ENCODE assay signal across 27 cellular contexts in genomic region chr1:9544926-9545325, GRCh38. TPM values are rescaled to one million over a fixed set of nuclear protein-coding genes. Genes with fewer than 3 reads are reported as not detected.
DNase-seq lines count a peak whose midpoint lies in the region; ATAC-seq and TF ChIP-seq lines count a peak whose summit lies in the region.
"Had no signal": no experiment of that assay in that cellular context is flagged by ENCODE, and none has a peak within 500 bp of the region (broad histone marks: within the 10 kb centered on the region; RNA-seq: fewer than 3 reads in every experiment).

No MANE protein-coding gene starts in this region.

- H3K27ac ChIP-seq in SK-N-MC (peak overlapping the region; percentile 26; the same call in 1 of the 2 replicates), caudate nucleus (ENCODE audit: low read depth, low read length) (no peak overlapping the region)
- H3K27ac ChIP-seq: 22Rv1, GM23248, KMS-11 had no signal

- H3K4me3 Mint-ChIP-seq in activated T-cell treated with anti-CD3 and anti-CD28 coated beads, Interleukin-2, amount 50 U/mL, for 72 hours, result no peak overlapping the region
- no peak overlapping the region for H3K4me3 Mint-ChIP-seq in mesothelial cell of epicardium
- no peak overlapping the region for H3K4me3 Mint-ChIP-seq in type B pancreatic cell
- no peak overlapping the region for H3K4me3 Mint-ChIP-seq in activated CD8-positive, alpha-beta T cell treated with anti-CD3 and anti-CD28 coated beads for 36 hours
- H3K4me3 Mint-ChIP-seq: B cell, CD14-positive monocyte had no signal

- H3K4me1 Mint-ChIP-seq in activated T-cell treated with anti-CD3 and anti-CD28 coated beads, Interleukin-2, amount 50 U/mL, for 72 hours (ENCODE audit: low read depth), result peaks cover 36% of the 10 kb centered on the region
- H3K4me1 Mint-ChIP-seq in mesothelial cell of epicardium (peaks cover 18% of the 10 kb centered on the region), type B pancreatic cell (ENCODE audit: unreplicated experiment) (peaks cover 37% of the 10 kb centered on the region)
- peaks cover 26% of the 10 kb centered on the region for H3K4me1 Mint-ChIP-seq in activated CD8-positive, alpha-beta T cell treated with anti-CD3 and anti-CD28 coated beads for 36 hours (ENCODE audit: low read depth)

- POLR2A ChIA-PET in activated CD8-positive, alpha-beta T cell treated with anti-CD3 and anti-CD28 coated beads for 36 hours (lab: Charles Lee), result interaction anchor here (1.3 kb wide), 1 partner anchor 9 kb away, joined by 5 read pairs; no protein-coding TSS in a partner anchor

- H3K36me3 Mint-ChIP-seq in activated T-cell treated with anti-CD3 and anti-CD28 coated beads, Interleukin-2, amount 50 U/mL, for 72 hours (ENCODE audit: insufficient read depth in 2 of 2), result peaks cover 3 to 5% of the 10 kb centered on the region in 2 donors
- H3K36me3 Mint-ChIP-seq in mesothelial cell of epicardium (no peaks in the 10 kb centered on the region), type B pancreatic cell (peaks cover 15% of the 10 kb centered on the region)
- peaks cover 19% of the 10 kb centered on the region for H3K36me3 Mint-ChIP-seq in activated CD8-positive, alpha-beta T cell treated with anti-CD3 and anti-CD28 coated beads for 36 hours (ENCODE audit: low read depth)

- no peak overlapping the region for H3K4me3 ChIP-seq in SK-N-MC
- H3K4me3 ChIP-seq: GM23248 had no signal

- no peaks in the 10 kb centered on the region; the same call in 1 of the 2 replicates for H3K36me3 ChIP-seq in SK-N-MC (ENCODE audit: insufficient read depth, low read length)

- intact Hi-C loops in activated CD8-positive, alpha-beta T cell treated with anti-CD3 and anti-CD28 coated beads for 36 hours (cut with micrococcal nuclease), result no loop called here

- no peaks in the 10 kb centered on the region for H3K27me3 Mint-ChIP-seq in activated T-cell treated with anti-CD3 and anti-CD28 coated beads, Interleukin-2, amount 50 U/mL, for 72 hours (ENCODE audit: low read depth)
- H3K27me3 Mint-ChIP-seq in mesothelial cell of epicardium (ENCODE audit: low read depth) (no peaks in the 10 kb centered on the region), type B pancreatic cell (no peaks in the 10 kb centered on the region)
- H3K27me3 Mint-ChIP-seq in activated CD8-positive, alpha-beta T cell treated with anti-CD3 and anti-CD28 coated beads for 36 hours, result no peaks in the 10 kb centered on the region
- H3K27me3 Mint-ChIP-seq: B cell had no signal

- TF ChIP-seq CTCF in mesothelial cell of epicardium (IDR thresholded peaks at IDR 0.05; ENCODE audit: unreplicated experiment) (no peak), type B pancreatic cell (conservative IDR thresholded peaks at IDR 0.05) (no peak)
- no peak for TF ChIP-seq CTCF in activated CD8-positive, alpha-beta T cell treated with anti-CD3 and anti-CD28 coated beads for 36 hours (IDR thresholded peaks at IDR 0.05)

- H3K9ac ChIP-seq in SK-N-MC (ENCODE audit: insufficient read length), result no peak overlapping the region
- H3K9ac ChIP-seq: GM23248, KMS-11, SK-N-SH had no signal

- no peaks in the 10 kb centered on the region for H3K9me3 Mint-ChIP-seq in activated T-cell treated with anti-CD3 and anti-CD28 coated beads, Interleukin-2, amount 50 U/mL, for 72 hours
- H3K9me3 Mint-ChIP-seq in mesothelial cell of epicardium (no peaks in the 10 kb centered on the region), type B pancreatic cell (peaks cover 5% of the 10 kb centered on the region)
- H3K9me3 Mint-ChIP-seq in activated CD8-positive, alpha-beta T cell treated with anti-CD3 and anti-CD28 coated beads for 36 hours, result no peaks in the 10 kb centered on the region
- H3K9me3 Mint-ChIP-seq: CD14-positive monocyte had no signal

- no peak for ATAC-seq in activated T-cell treated with anti-CD3 and anti-CD28 coated beads, Interleukin-2, amount 50 U/mL, for 72 hours (replicated peaks in 1 of 2)
- no peak for ATAC-seq in activated CD8-positive, alpha-beta T cell treated with anti-CD3 and anti-CD28 coated beads for 36 hours
- ATAC-seq in GM21825 (IDR thresholded peaks at IDR 0.05; ENCODE audit: unreplicated experiment), result no peak

- peak overlapping the region; percentile 74 for H3K27ac Mint-ChIP-seq in activated T-cell treated with anti-CD3 and anti-CD28 coated beads, Interleukin-2, amount 50 U/mL, for 72 hours
- H3K27ac Mint-ChIP-seq in mesothelial cell of epicardium (peak overlapping the region; percentile 23), type B pancreatic cell (peak overlapping the region; percentile 7)
- H3K27ac Mint-ChIP-seq in activated CD8-positive, alpha-beta T cell treated with anti-CD3 and anti-CD28 coated beads for 36 hours, result no peak overlapping the region
- H3K27ac Mint-ChIP-seq: B cell, CD14-positive monocyte had no signal

- H3K9me3 ChIP-seq in SK-N-MC (ENCODE audit: low read depth, low read length), result no peaks in the 10 kb centered on the region
- H3K9me3 ChIP-seq: SK-N-SH had no signal

- no peak for DNase-seq in activated T-cell treated with anti-CD3 and anti-CD28 coated beads, Interleukin-2, amount 50 U/mL, for 72 hours
- DNase-seq in activated T-cell treated with anti-CD3 and anti-CD28 coated beads, Interleukin-2, amount 50 U/mL, for 1 hour, result no peak
- DNase-seq in SK-N-MC (ENCODE audit: low read depth, low spot score) (no peak), mesothelial cell of epicardium (ENCODE audit: low spot score in 2 of 2, unreplicated experiment in 2 of 2) (no peak), type B pancreatic cell (ENCODE audit: extremely low spot score, unreplicated experiment) (no peak), caudate nucleus (lab: John Stamatoyannopoulos, UW) (no peak)
- DNase-seq in activated CD8-positive, alpha-beta T cell treated with anti-CD3 and anti-CD28 coated beads for 36 hours, result no peak
- DNase-seq: Calu3, DMS153, DND-41, GM23248, H7, IMR-90, NCI-H1092, NCI-H1417 treated with DMSO at 0.1 percent for 48 hours, NCI-H1694 treated with DMSO at 0.1 percent for 48 hours, NCI-H2081, NCI-H2227 treated with DMSO at 0.1 percent for 48 hours, NCI-H526 treated with DMSO at 0.1 percent for 48 hours, OCI-M1, SIG-M5, SK-N-SH had no signal

- CTCF ChIA-PET in activated CD8-positive, alpha-beta T cell treated with anti-CD3 and anti-CD28 coated beads for 36 hours (lab: Charles Lee), result no interaction called here

RNA-seq across cellular contexts. Expression of gene SLC25A33, which starts 5.7 kb away (rescaled TPM):
- total RNA-seq in activated T-cell treated with anti-CD3 and anti-CD28 coated beads, Interleukin-2, amount 50 U/mL, for 72 hours, result 1 to 10 TPM; 5.9 to 7.0 TPM
- total RNA-seq in mesothelial cell of epicardium (4.7 to 5.2 TPM (median 5.1 TPM) in 3 replicates), type B pancreatic cell (ENCODE audit: low replicate concordance) (5.8 and 7.6 TPM in 2 replicates)
- 1 to 10 TPM; 5.7 to 5.9 TPM for total RNA-seq in activated CD8-positive, alpha-beta T cell treated with anti-CD3 and anti-CD28 coated beads for 36 hours

RNA-seq across cellular contexts. Expression of gene TMEM201, which starts 43.8 kb away (rescaled TPM):
- total RNA-seq in activated T-cell treated with anti-CD3 and anti-CD28 coated beads, Interleukin-2, amount 50 U/mL, for 72 hours, result 10 to 100 TPM in 1 of 2 donors, 1 to 10 TPM in 1; 9.3 to 14.0 TPM
- total RNA-seq in mesothelial cell of epicardium (28.8 to 31.8 TPM (median 29.5 TPM) in 3 replicates), type B pancreatic cell (ENCODE audit: low replicate concordance) (18.4 and 26.0 TPM in 2 replicates)
- total RNA-seq in activated CD8-positive, alpha-beta T cell treated with anti-CD3 and anti-CD28 coated beads for 36 hours, result 10 to 100 TPM; 16.2 to 18.1 TPM
